1 cellular context compared by ENCODE assay signal in genomic region chr16:53434436-53435065, GRCh38.
TF ChIP-seq lines count a peak whose summit lies in the region.

Gene RBL2, plus strand, starts transcription at chr16:53434471. Its CDS starts 86 bp downstream, at chr16:53434557.

TF ChIP-seq in K562, 482 proteins besides CTCF, POLR2A, EP300 and RAD21 (continued from another document):
- peak; percentile 48; the same call in 1 of the 2 replicates for TF ChIP-seq MGA (IDR thresholded peaks at IDR 0.05)
